In the genomic region with DNA sequence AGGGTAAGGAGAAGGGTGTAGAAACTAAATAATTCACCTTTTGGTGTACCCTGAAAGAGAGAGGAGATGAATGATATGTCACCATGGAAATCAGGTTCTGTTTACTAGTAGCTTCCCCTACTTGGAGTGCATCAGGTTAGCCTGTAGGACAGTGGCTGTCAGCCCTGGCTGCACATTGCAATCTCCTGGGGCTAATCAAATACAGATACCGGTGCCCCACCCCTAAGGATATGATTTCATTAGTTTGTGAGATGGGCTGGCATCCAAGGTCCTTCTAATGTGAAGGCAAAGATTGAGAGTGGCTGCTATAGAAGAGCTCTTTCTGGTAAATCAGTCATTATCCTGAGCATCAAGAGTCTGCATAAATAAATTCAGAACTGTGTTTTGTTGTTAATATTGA, we compare ENCODE assay signal across 17 cellular contexts. TPM values are rescaled to one million over a fixed set of nuclear protein-coding genes. Genes with fewer than 3 reads are reported as not detected.
"Had no signal": no experiment of that assay in that cellular context is flagged by ENCODE, and none has a peak within 500 bp of the region (broad histone marks: within the 10 kb centered on the region; RNA-seq: fewer than 3 reads in every experiment).

No MANE protein-coding gene starts in this region.

- H3K27ac Mint-ChIP-seq: activated CD8-positive, alpha-beta T cell treated with anti-CD3 and anti-CD28 coated beads for 36 hours; activated T-cell treated with anti-CD3 and anti-CD28 coated beads, Interleukin-2, amount 50 U/mL, for 72 hours had no signal

- H3K9me3 Mint-ChIP-seq: activated CD8-positive, alpha-beta T cell treated with anti-CD3 and anti-CD28 coated beads for 36 hours; activated naive CD8-positive, alpha-beta T cell treated with anti-CD3 and anti-CD28 coated beads, Interleukin-2, amount 10 ng/mL, durations not matched to agents 7 days and 5 days; activated T-cell treated with anti-CD3 and anti-CD28 coated beads, Interleukin-2, amount 50 U/mL, for 72 hours; immature natural killer cell had no signal

- H3K4me1 ChIP-seq: breast epithelium, lower lobe of right lung, right atrium auricular region, tibial artery, uterus had no signal

- H3K36me3 ChIP-seq: breast epithelium, lower lobe of right lung, right atrium auricular region, tibial artery, uterus, WERI-Rb-1 had no signal

- H3K27me3 ChIP-seq: breast epithelium, right atrium auricular region, tibial artery, uterus had no signal

- ATAC-seq: activated CD8-positive, alpha-beta T cell treated with anti-CD3 and anti-CD28 coated beads for 36 hours; activated T-cell treated with anti-CD3 and anti-CD28 coated beads, Interleukin-2, amount 50 U/mL, for 72 hours; lower lobe of right lung had no signal

- H3K4me3 ChIP-seq: breast epithelium, lower lobe of right lung, right atrium auricular region, skin epidermis, tibial artery, uterus had no signal

- H3K27me3 Mint-ChIP-seq: activated CD8-positive, alpha-beta T cell treated with anti-CD3 and anti-CD28 coated beads for 36 hours; activated naive CD8-positive, alpha-beta T cell treated with anti-CD3 and anti-CD28 coated beads, Interleukin-2, amount 10 ng/mL, durations not matched to agents 7 days and 5 days had no signal

- H3K9me3 ChIP-seq: breast epithelium, lower lobe of right lung, right atrium auricular region, tibial artery, uterus had no signal

- H3K4me3 Mint-ChIP-seq: activated CD8-positive, alpha-beta T cell treated with anti-CD3 and anti-CD28 coated beads for 36 hours; activated naive CD8-positive, alpha-beta T cell treated with anti-CD3 and anti-CD28 coated beads, Interleukin-2, amount 10 ng/mL, durations not matched to agents 7 days and 5 days; activated T-cell treated with anti-CD3 and anti-CD28 coated beads, Interleukin-2, amount 50 U/mL, for 72 hours; immature natural killer cell had no signal

- DNase-seq: activated CD4-positive, alpha-beta T cell treated with anti-CD3 and anti-CD28 coated beads for 4 hours; activated CD8-positive, alpha-beta memory T cell treated with anti-CD3 and anti-CD28 coated beads, Interleukin-2, amount 50 U/mL, for 4 hours; activated CD8-positive, alpha-beta T cell treated with anti-CD3 and anti-CD28 coated beads for 36 hours; activated naive CD8-positive, alpha-beta T cell treated with anti-CD3 and anti-CD28 coated beads, Interleukin-2, amount 10 ng/mL, durations not matched to agents 7 days and 5 days; activated T-cell treated with anti-CD3 and anti-CD28 coated beads, Interleukin-2, amount 50 U/mL, for 72 hours; anterior cingulate cortex; dermis blood vessel endothelial cell; glutamatergic neuron; immature natural killer cell; lower lobe of right lung; midbrain; tibial artery; uterus; WERI-Rb-1 had no signal

- H3K27ac ChIP-seq: breast epithelium, lower lobe of right lung, right atrium auricular region, skin epidermis, tibial artery, uterus, WERI-Rb-1 had no signal

RNA-seq across cellular contexts. Expression of a gene that starts 47.2 kb away (rescaled TPM):
- total RNA-seq: activated CD8-positive, alpha-beta T cell treated with anti-CD3 and anti-CD28 coated beads for 36 hours; activated naive CD8-positive, alpha-beta T cell treated with anti-CD3 and anti-CD28 coated beads, Interleukin-2, amount 10 ng/mL, durations not matched to agents 7 days and 5 days; activated T-cell treated with anti-CD3 and anti-CD28 coated beads, Interleukin-2, amount 50 U/mL, for 72 hours; lower lobe of right lung had no signal
